In genomic region chr9:114427644-114428043, GRCh38 we compare ENCODE assay signal across 21 cellular contexts.
"Had no signal": no experiment of that assay in that cellular context is flagged by ENCODE, and none has a peak within 500 bp of the region (broad histone marks: within the 10 kb centered on the region; RNA-seq: fewer than 3 reads in every experiment).

No MANE protein-coding gene starts in this region.

- H3K4me3 ChIP-seq: MG63 had no signal

- H3K9me3 ChIP-seq: MG63, SK-N-SH had no signal

- DNase-seq: Karpas-422, KG1, MG63, NCI-H1092, NCI-H1105 treated with DMSO at 0.1 percent for 48 hours, NCI-H1417 treated with DMSO at 0.1 percent for 48 hours, NCI-H146, NCI-H1694 treated with DMSO at 0.1 percent for 48 hours, NCI-H1930, NCI-H2081, NCI-H2107, NCI-H2227 treated with DMSO at 0.1 percent for 48 hours, NCI-H510A, NCI-H524 treated with DMSO at 0.1 percent for 48 hours, NCI-H69, NCI-H774, SHP77, SK-N-SH, SW 1271, T-cell had no signal

- H3K27ac ChIP-seq: RWPE1 had no signal

- H3K27me3 ChIP-seq: MG63 had no signal

- H3K9ac ChIP-seq: SK-N-SH had no signal

- ATAC-seq: T-cell had no signal

- H3K36me3 ChIP-seq: MG63 had no signal

- H3K4me2 ChIP-seq: SK-N-SH had no signal
